Comparison of ENCODE assay signal across 9 cellular contexts in genomic region chr11:6334806-6335205, GRCh38. TPM values are rescaled to one million over a fixed set of nuclear protein-coding genes. Genes with fewer than 3 reads are reported as not detected.
"Had no signal": no experiment of that assay in that cellular context is flagged by ENCODE, and none has a peak within 500 bp of the region (broad histone marks: within the 10 kb centered on the region; RNA-seq: fewer than 3 reads in every experiment).

No MANE protein-coding gene starts in this region.

- H3K4me3 Mint-ChIP-seq: GM23338, H9 had no signal

- FAIRE-seq: H1, H54, K562 had no signal

- H3K4me3 ChIP-seq: GM23338, K562 had no signal

- H3K27ac Mint-ChIP-seq: GM23338, H9 had no signal

- DNase-seq: H9, HCEC 1CT, IMR-90, KG1 had no signal

- H3K9me3 Mint-ChIP-seq: GM23338, H9 had no signal

- ATAC-seq: GM23338, K562 had no signal

RNA-seq across cellular contexts. Expression of gene CAVIN3, which starts 14.5 kb away (rescaled TPM):
- total RNA-seq: HT1080 had no signal
- polyA plus RNA-seq: K562 had no signal
